Comparison of ENCODE assay signal across 8 cellular contexts in genomic region chr20:57350726-57351041, GRCh38. TPM values are rescaled to one million over a fixed set of nuclear protein-coding genes. Genes with fewer than 3 reads are reported as not detected.
DNase-seq lines count a peak whose midpoint lies in the region; ATAC-seq, FAIRE-seq and TF ChIP-seq lines count a peak whose summit lies in the region.
"Not testable (repeated sequence)": the region's sequence is repeated elsewhere in the genome, so short reads cannot be mapped to it uniquely, and the experiment has no call there.

No MANE protein-coding gene starts in this region.

- not testable (repeated sequence) for H3K27me3 Mint-ChIP-seq in IgD-negative memory B cell

- not testable (repeated sequence) for H3K9me3 Mint-ChIP-seq in IgD-negative memory B cell

- not testable (repeated sequence) for DNase-seq in WERI-Rb-1; esophagus muscularis mucosa (ENCODE audit: extremely low spot score); left lung; osteoblast (ENCODE audit: insufficient read length, low spot score, missing footprints); testis
- DNase-seq in GM12878 (ENCODE audit: low read depth, low spot score), result peak; percentile 69

- peak overlapping the region; percentile 87 to 96 (median 94) for H3K4me3 Mint-ChIP-seq in IgD-negative memory B cell

- not testable (repeated sequence) for H3K9me3 ChIP-seq in WERI-Rb-1 (ENCODE audit: severe bottlenecking); GM12878 (replicated peaks; ENCODE audit: control insufficient read depth, insufficient read depth, low read length); esophagus muscularis mucosa; left lung; osteoblast (ENCODE audit: low read depth, low read length); testis

- WGBS in GM12878 (ENCODE audit: insufficient coverage, insufficient replicate concordance, low lambda C conversion rate, missing lambda C conversion rate), result 14% methylated on average over 4 of the region's 24 CpGs
- 25% methylated on average over 7 of the region's 24 CpGs for WGBS in esophagus muscularis mucosa
- 11 to 20% methylated on average over 1 to 15 of the region's 24 CpGs for WGBS in testis, 2 donors

- H3K9ac ChIP-seq in GM12878 (ENCODE audit: control insufficient read depth, insufficient read depth, low read length), result peak overlapping the region; percentile 73

- peak overlapping the region; percentile 88 to 90 (median 88) for H3K27ac Mint-ChIP-seq in IgD-negative memory B cell

- H3K79me2 ChIP-seq in GM12878 (ENCODE audit: control insufficient read depth, insufficient read depth, low read length), result peaks cover 26% of the 10 kb centered on the region
- H3K79me2 ChIP-seq in osteoblast (ENCODE audit: insufficient read depth, low read length), result peaks cover 43% of the 10 kb centered on the region

- not testable (repeated sequence) for FAIRE-seq in GM12878 (lab: Jason Lieb, UNC)

- intact Hi-C loops in GM12878 (cut with micrococcal nuclease; ENCODE audit: unreplicated experiment); esophagus muscularis mucosa (cut with DNase I); left lung (cut with DNase I); testis (cut with DNase I; ENCODE audit: low total_unique reads): not testable (repeated sequence)

- H3K4me2 ChIP-seq in GM12878 (ENCODE audit: control insufficient read depth, insufficient read depth) (peak overlapping the region; percentile 92), osteoblast (ENCODE audit: insufficient read depth, low read length) (peak overlapping the region; percentile 88)

- SMC1A ChIA-PET in GM12878 (lab: Charles Lee; ENCODE audit: uncharacterized antibody, unreplicated experiment), result not testable (repeated sequence)

- POLR2A ChIA-PET in GM12878 (lab: Charles Lee), result interaction anchor here (0.6 kb wide), 1 partner anchor 1552 kb away, joined by 3 read pairs; no protein-coding TSS in a partner anchor

- TF ChIP-seq CTCF in C4-2B (conservative IDR thresholded peaks at IDR 0.05); WERI-Rb-1 (IDR thresholded peaks at IDR 0.05; ENCODE audit: low read depth, low read length); GM12878 (IDR thresholded peaks at IDR 0.05 in 2 of 3, conservative IDR thresholded peaks at IDR 0.05 in 1 of 3; ENCODE audit: control insufficient read depth in 2 of 3, extremely low read depth in 1 of 3, insufficient read depth in 1 of 3, low read depth in 3 of 3, low read length in 3 of 3); esophagus muscularis mucosa (IDR thresholded peaks at IDR 0.05); left lung (IDR thresholded peaks at IDR 0.05); osteoblast (IDR thresholded peaks at IDR 0.05; ENCODE audit: extremely low read depth, low read depth, low read length); testis (IDR thresholded peaks at IDR 0.05): not testable (repeated sequence)

- H2AFZ ChIP-seq in GM12878 (ENCODE audit: control insufficient read depth, low read depth, low read length), result peak overlapping the region; percentile 90
- H2AFZ ChIP-seq in osteoblast (ENCODE audit: low read length), result peak overlapping the region; percentile 39

- not testable (repeated sequence) for H4K20me1 ChIP-seq in GM12878 (ENCODE audit: control insufficient read depth, insufficient read depth)
- peaks cover 13% of the 10 kb centered on the region for H4K20me1 ChIP-seq in osteoblast (ENCODE audit: insufficient read depth, low read length)

- not testable (repeated sequence) for H3K27me3 ChIP-seq in WERI-Rb-1 (ENCODE audit: insufficient read depth, low read depth, severe bottlenecking); GM12878 (replicated peaks in 1 of 2; ENCODE audit: control insufficient read depth in 2 of 2, insufficient read depth in 2 of 2, low read length in 1 of 2); osteoblast (ENCODE audit: insufficient read depth, low read length); testis
- H3K27me3 ChIP-seq in esophagus muscularis mucosa (peaks cover 0 to 16% (median 0%) of the 10 kb centered on the region in 4 donors), left lung (peaks cover 0 to 19% of the 10 kb centered on the region in 2 donors)

- not testable (repeated sequence) for TF ChIP-seq RAD21 in GM12878 (IDR thresholded peaks at IDR 0.05; ENCODE audit: insufficient read depth, low read depth, low read length)

- in situ Hi-C loops in GM12878 (cut with MboI), result not testable (repeated sequence)

- H3K4me3 ChIP-seq in WERI-Rb-1 (ENCODE audit: low read depth, low read length) (peak overlapping the region; percentile 95), GM12878 (peak overlapping the region; percentile 96), esophagus muscularis mucosa (peak overlapping the region; percentile 83 to 96 (median 85)), left lung (peak overlapping the region; percentile 81 to 94), osteoblast (ENCODE audit: insufficient read depth, low read length) (peak overlapping the region; percentile 72), testis (peak overlapping the region; percentile 82)

- CTCF ChIA-PET in GM12878 (lab: Yijun Ruan, JAX), result not testable (repeated sequence)

- not testable (repeated sequence) for H3K4me1 ChIP-seq in GM12878 (ENCODE audit: control insufficient read depth, insufficient read depth, low read length); testis
- H3K4me1 ChIP-seq in esophagus muscularis mucosa (peaks cover 9 to 25% (median 17%) of the 10 kb centered on the region in 4 donors), left lung (peaks cover 7 to 18% of the 10 kb centered on the region in 2 donors), osteoblast (ENCODE audit: insufficient read depth, low read length) (peaks cover 19% of the 10 kb centered on the region)

- not testable (repeated sequence) for TF ChIP-seq EP300 in GM12878 (IDR thresholded peaks at IDR 0.05; ENCODE audit: borderline replicate concordance in 1 of 2, control insufficient read depth in 1 of 2, low read depth in 2 of 2, low read length in 2 of 2); esophagus muscularis mucosa (IDR thresholded peaks at IDR 0.05)

- ATAC-seq in GM12878, left lung: not testable (repeated sequence)

- BruUV-seq in GM12878 (replicated peaks; lab: Mats Ljungman, UMichigan), result not testable (repeated sequence)

- not testable (repeated sequence) for H3K36me3 Mint-ChIP-seq in IgD-negative memory B cell

- H3K4me1 Mint-ChIP-seq in IgD-negative memory B cell, result peaks cover 15 to 31% (median 16%) of the 10 kb centered on the region in 3 donors

- not testable (repeated sequence) for TF ChIP-seq POLR2A in GM12878 (IDR thresholded peaks at IDR 0.05; ENCODE audit: low read depth, low read length); esophagus muscularis mucosa (IDR thresholded peaks at IDR 0.05; ENCODE audit: low read depth); testis (IDR thresholded peaks at IDR 0.05)

- H3K36me3 ChIP-seq in WERI-Rb-1; GM12878 (ENCODE audit: control insufficient read depth in 2 of 2, insufficient read depth in 2 of 2, low read length in 1 of 2); left lung; testis (ENCODE audit: low read depth, missing control alignments): not testable (repeated sequence)
- H3K36me3 ChIP-seq in esophagus muscularis mucosa (peaks cover 0 to 29% (median 11%) of the 10 kb centered on the region in 4 donors), osteoblast (ENCODE audit: insufficient read depth, low read length) (peaks cover 23% of the 10 kb centered on the region)

- H3K27ac ChIP-seq in C4-2B (peak overlapping the region; percentile 90), WERI-Rb-1 (peak overlapping the region; percentile 98), GM12878 (ENCODE audit: control insufficient read depth, insufficient read depth) (peak overlapping the region; percentile 86), esophagus muscularis mucosa (replicated peaks in 1 of 4) (peak overlapping the region; percentile 85 to 93 (median 86)), left lung (peak overlapping the region; percentile 64 to 90), osteoblast (ENCODE audit: low read depth, low read length) (peak overlapping the region; percentile 66), testis (peak overlapping the region; percentile 57 to 84)

- RAD21 ChIA-PET in GM12878 (lab: Charles Lee; ENCODE audit: unreplicated experiment), result not testable (repeated sequence)

RNA-seq across cellular contexts. Expression of gene RAE1, which starts 0.4 kb away (rescaled TPM):
- 38.6 TPM for polyA plus RNA-seq in IgD-negative memory B cell
- total RNA-seq in GM12878 (2013; cell fraction: nucleolus; rRNA removed), result 53.1 and 64.9 TPM in 2 replicates
- total RNA-seq in GM12878 (2014; rRNA removed), result 38.4 and 39.1 TPM in 2 replicates
- 41.9 and 44.1 TPM in 2 replicates for total RNA-seq in GM12878 (2014; rRNA removed; fragmentation: Illumina TruSeq; extraction: Trizol)
- 34.2 and 36.1 TPM in 2 replicates for total RNA-seq in GM12878 (2021)
- polyA plus RNA-seq in GM12878 (2011; ENCODE audit: low read depth), result 27.0 TPM
- 28.7 and 33.1 TPM in 2 replicates for polyA plus RNA-seq in GM12878 (2011; rRNA removed)
- polyA plus RNA-seq in GM12878 (2011; cell fraction: cytosol; rRNA removed), result 46.0 and 95.5 TPM in 2 replicates
- 109 and 137 TPM in 2 replicates for polyA plus RNA-seq in GM12878 (2011; cell fraction: nucleus; rRNA removed)
- polyA plus RNA-seq in GM12878 (2012), result 29.3 and 29.4 TPM in 2 replicates
- 50.0 and 54.4 TPM in 2 replicates for polyA plus RNA-seq in GM12878 (2014; fragmentation: Illumina TruSeq; extraction: Trizol)
- 100 to 1,000 TPM in 1 of 2 experiments, 10 to 100 TPM in 1; 93.0 to 107 TPM for polyA plus RNA-seq in GM12878 (2014; fragmentation: Nextera tagmentation; extraction: Ambion mirVana)
- polyA plus RNA-seq in GM12878 (2014; rRNA removed), result 30.7 and 38.9 TPM in 2 replicates
- 10 to 100 TPM; 83.1 to 91.3 TPM for polyA plus RNA-seq in GM12878 (2016; fragmentation: Nextera tagmentation; extraction: Ambion mirVana)
- polyA minus RNA-seq in GM12878 (2011; rRNA and poly(A)+ RNA removed), result 45.1 and 67.6 TPM in 2 replicates
- polyA minus RNA-seq in GM12878 (2011; cell fraction: cytosol; rRNA and poly(A)+ RNA removed), result 11.0 and 17.0 TPM in 2 replicates
- polyA minus RNA-seq in GM12878 (2011; cell fraction: nucleus; rRNA and poly(A)+ RNA removed), result 63.8 and 74.1 TPM in 2 replicates
- total RNA-seq in esophagus muscularis mucosa, result 10 to 100 TPM; 15.0 to 24.1 (median 21.5) TPM
- total RNA-seq in left lung, result 10 to 100 TPM; 16.4 to 18.1 TPM
- 22.7 and 24.6 TPM in 2 replicates for total RNA-seq in osteoblast
- 100 to 1,000 TPM; 111 to 157 TPM for total RNA-seq in testis
- 292 TPM for polyA plus RNA-seq in testis (ENCODE audit: insufficient read depth, low read depth, low replicate concordance)

RNA-seq across cellular contexts. Expression of gene SPO11, which starts 21.1 kb away (rescaled TPM):
- polyA plus RNA-seq in IgD-negative memory B cell (not detected), GM12878 (2011; rRNA removed) (not detected in 2 replicates), GM12878 (2014; fragmentation: Illumina TruSeq; extraction: Trizol) (not detected in 2 replicates), GM12878 (2014; fragmentation: Nextera tagmentation; extraction: Ambion mirVana) (not detected), GM12878 (2014; rRNA removed) (not detected in 2 replicates), GM12878 (2016; fragmentation: Nextera tagmentation; extraction: Ambion mirVana) (not detected), testis (ENCODE audit: insufficient read depth, low read depth, low replicate concordance) (13.8 TPM)
- not detected in 2 replicates for total RNA-seq in GM12878 (2013; cell fraction: nucleolus; rRNA removed)
- total RNA-seq in GM12878 (2014; rRNA removed) (not detected in 2 replicates), GM12878 (2014; rRNA removed; fragmentation: Illumina TruSeq; extraction: Trizol) (not detected in 2 replicates), GM12878 (2021) (not detected in 2 replicates), esophagus muscularis mucosa (not detected), left lung (not detected), osteoblast (not detected in 2 replicates), testis (10 to 100 TPM in 1 of 2 donors, 1 to 10 TPM in 1; 5.9 to 12.3 TPM)
- not detected for polyA plus RNA-seq in GM12878 (2011; ENCODE audit: low read depth)
- not detected in 2 replicates for polyA plus RNA-seq in GM12878 (2011; cell fraction: cytosol; rRNA removed)
- not detected in 2 replicates for polyA plus RNA-seq in GM12878 (2011; cell fraction: nucleus; rRNA removed)
- not detected in 2 replicates for polyA plus RNA-seq in GM12878 (2012)
- not detected in 2 replicates for polyA minus RNA-seq in GM12878 (2011; rRNA and poly(A)+ RNA removed)
- polyA minus RNA-seq in GM12878 (2011; cell fraction: cytosol; rRNA and poly(A)+ RNA removed), result not detected in 2 replicates
- not detected in 2 replicates for polyA minus RNA-seq in GM12878 (2011; cell fraction: nucleus; rRNA and poly(A)+ RNA removed)

RNA-seq across cellular contexts. Expression of gene RBM38, which starts 40.5 kb away (rescaled TPM):
- polyA plus RNA-seq in IgD-negative memory B cell (39.2 TPM), GM12878 (2011; rRNA removed) (29.9 and 57.3 TPM in 2 replicates), GM12878 (2014; fragmentation: Illumina TruSeq; extraction: Trizol) (4.3 and 22.9 TPM in 2 replicates), GM12878 (2014; fragmentation: Nextera tagmentation; extraction: Ambion mirVana) (1 to 10 TPM in 1 of 2 experiments, under 1 TPM in 1; 0.32 to 1.3 TPM), GM12878 (2014; rRNA removed) (118 and 127 TPM in 2 replicates), GM12878 (2016; fragmentation: Nextera tagmentation; extraction: Ambion mirVana) (10 to 100 TPM; 10.4 to 13.2 TPM), testis (ENCODE audit: insufficient read depth, low read depth, low replicate concordance) (69.6 TPM)
- 58.6 and 73.2 TPM in 2 replicates for total RNA-seq in GM12878 (2013; cell fraction: nucleolus; rRNA removed)
- total RNA-seq in GM12878 (2014; rRNA removed) (68.6 and 79.7 TPM in 2 replicates), GM12878 (2014; rRNA removed; fragmentation: Illumina TruSeq; extraction: Trizol) (23.2 and 27.5 TPM in 2 replicates), GM12878 (2021) (102 and 104 TPM in 2 replicates), esophagus muscularis mucosa (100 to 1,000 TPM in 2 of 4 donors, 10 to 100 TPM in 2; 67.6 to 203 (median 139) TPM), left lung (10 to 100 TPM; 17.6 to 20.0 TPM), osteoblast (2.1 and 2.9 TPM in 2 replicates), testis (100 to 1,000 TPM; 108 to 114 TPM)
- polyA plus RNA-seq in GM12878 (2011; ENCODE audit: low read depth), result 37.7 TPM
- 90.6 and 104 TPM in 2 replicates for polyA plus RNA-seq in GM12878 (2011; cell fraction: cytosol; rRNA removed)
- 86.7 and 88.5 TPM in 2 replicates for polyA plus RNA-seq in GM12878 (2011; cell fraction: nucleus; rRNA removed)
- 96.5 and 121 TPM in 2 replicates for polyA plus RNA-seq in GM12878 (2012)
- polyA minus RNA-seq in GM12878 (2011; rRNA and poly(A)+ RNA removed), result 24.3 and 61.6 TPM in 2 replicates
- 39.3 and 39.8 TPM in 2 replicates for polyA minus RNA-seq in GM12878 (2011; cell fraction: cytosol; rRNA and poly(A)+ RNA removed)
- polyA minus RNA-seq in GM12878 (2011; cell fraction: nucleus; rRNA and poly(A)+ RNA removed), result 16.6 and 21.1 TPM in 2 replicates
